In genomic region chr4:42914937-42915336, GRCh38 we compare ENCODE assay signal across 26 cellular contexts. TPM values are rescaled to one million over a fixed set of nuclear protein-coding genes. Genes with fewer than 3 reads are reported as not detected.
"Had no signal": no experiment of that assay in that cellular context is flagged by ENCODE, and none has a peak within 500 bp of the region (broad histone marks: within the 10 kb centered on the region; RNA-seq: fewer than 3 reads in every experiment).

No MANE protein-coding gene starts in this region.

- H3K36me3 ChIP-seq: colonic mucosa, heart right ventricle, ovary, right atrium auricular region, sigmoid colon, thyroid gland, upper lobe of left lung, uterus had no signal

- H3K27ac ChIP-seq: colonic mucosa, heart right ventricle, ovary, right atrium auricular region, sigmoid colon, skin epidermis, thyroid gland, upper lobe of left lung, uterus had no signal

- H3K27me3 ChIP-seq: colonic mucosa, heart right ventricle, ovary, right atrium auricular region, sigmoid colon, thyroid gland, upper lobe of left lung, uterus had no signal

- ATAC-seq: heart right ventricle, left lobe of liver, mucosa of descending colon, natural killer cell had no signal

- H3K27ac Mint-ChIP-seq: endodermal cell, natural killer cell had no signal

- H3K36me3 Mint-ChIP-seq: natural killer cell had no signal

- DNase-seq: colonic mucosa; dermis blood vessel endothelial cell; effector CD4-positive, alpha-beta T cell; endodermal cell; heart right ventricle; islet precursor cell; mucosa of descending colon; natural killer cell; nucleus accumbens; ovary; sigmoid colon; stimulated activated CD4-positive, alpha-beta T cell treated with anti-CD3 and anti-CD28 coated beads, Interleukin-2, amount 100 ng/mL, for 24 hours; stimulated activated naive CD4-positive, alpha-beta T cell treated with Interleukin-2 at 50 U/mL for 16 hours; thyroid gland; upper lobe of left lung; uterus had no signal

- H3K9me3 ChIP-seq: colonic mucosa, heart right ventricle, mucosa of descending colon, ovary, right atrium auricular region, sigmoid colon, thyroid gland, upper lobe of left lung, uterus had no signal

- H3K4me3 Mint-ChIP-seq: endodermal cell, natural killer cell, neural crest cell had no signal

- FAIRE-seq: endothelial cell of umbilical vein, frontal cortex had no signal

- H3K4me1 Mint-ChIP-seq: endodermal cell, natural killer cell, neural crest cell had no signal

- H3K9me3 Mint-ChIP-seq: endodermal cell, neural crest cell had no signal

- H3K4me3 ChIP-seq: colonic mucosa, heart right ventricle, mucosa of descending colon, ovary, right atrium auricular region, sigmoid colon, skin epidermis, thyroid gland, upper lobe of left lung, uterus had no signal

- H3K4me1 ChIP-seq: colonic mucosa, heart right ventricle, right atrium auricular region, thyroid gland, upper lobe of left lung, uterus had no signal

RNA-seq across cellular contexts. Expression of gene GRXCR1, which starts 22.4 kb away (rescaled TPM):
- total RNA-seq: colonic mucosa, dermis blood vessel endothelial cell, endodermal cell, endothelial cell of umbilical vein, esophagus mucosa, fibroblast of lung, frontal cortex, heart right ventricle, left lobe of liver, lower leg skin, mucosa of descending colon, natural killer cell, neural crest cell, ovary, posterior vena cava, right atrium auricular region, sigmoid colon, thyroid gland, upper lobe of left lung, uterus had no signal
